ENCODE assay signal across 19 cellular contexts in the genomic region with DNA sequence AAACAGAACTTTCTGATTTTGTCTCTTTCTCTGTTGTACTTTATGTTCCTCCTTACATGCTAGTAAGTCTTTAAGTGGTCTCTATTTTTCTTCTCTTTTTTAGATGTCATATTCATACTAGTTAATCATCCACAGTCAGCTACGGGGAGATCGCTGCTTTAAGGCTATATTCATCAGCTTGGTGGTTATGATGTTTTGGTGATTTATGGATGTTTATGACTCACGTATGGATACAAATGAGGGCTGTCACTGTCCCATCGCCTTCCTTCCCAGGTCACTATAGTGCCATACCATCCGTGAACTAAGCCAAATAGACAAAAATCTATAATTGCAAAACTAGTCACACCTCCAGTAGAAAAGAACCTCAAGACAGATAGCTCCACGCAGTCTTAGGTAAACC.
"Had no signal": no experiment of that assay in that cellular context is flagged by ENCODE, and none has a peak within 500 bp of the region (broad histone marks: within the 10 kb centered on the region; RNA-seq: fewer than 3 reads in every experiment).

No MANE protein-coding gene starts in this region.

- DNase-seq: effector memory CD8-positive, alpha-beta T cell; head of caudate nucleus; hippocampal formation; mucosa of descending colon; naive thymus-derived CD8-positive, alpha-beta T cell; psoas muscle; retina; right lobe of liver; spleen; stimulated activated CD4-positive, alpha-beta T cell treated with anti-CD3 and anti-CD28 coated beads, Interleukin-15, amount 100 ng/mL, for 24 hours; stimulated activated CD4-positive, alpha-beta T cell treated with anti-CD3 and anti-CD28 coated beads, Interleukin-1b, Interleukin-23, amount 100 ng/mL, for 48 hours; stimulated activated CD4-positive, alpha-beta T cell treated with anti-CD3 and anti-CD28 coated beads, Interleukin-4, amount 100 ng/mL, for 24 hours; tibial artery; upper lobe of right lung had no signal

- ATAC-seq: effector memory CD8-positive, alpha-beta T cell; mucosa of descending colon; naive thymus-derived CD8-positive, alpha-beta T cell; psoas muscle; right lobe of liver; stimulated activated memory B cell treated with anti-CD40 and anti-IgM and Interleukin-4, amounts not matched to agents 10 μg/mL and 1 μg/mL and 100 μg/mL, for 72 hours; upper lobe of right lung had no signal

- H3K4me1 ChIP-seq: esophagus muscularis mucosa, psoas muscle, right lobe of liver, spleen, tibial artery, upper lobe of right lung, vagina had no signal

- H3K27me3 ChIP-seq: esophagus muscularis mucosa, neutrophil, right lobe of liver, spleen, tibial artery, upper lobe of right lung, vagina had no signal

- H3K36me3 ChIP-seq: esophagus muscularis mucosa, neutrophil, right lobe of liver, spleen, tibial artery, upper lobe of right lung, vagina had no signal

- H3K27ac ChIP-seq: epithelial cell of prostate, esophagus muscularis mucosa, neutrophil, psoas muscle, right lobe of liver, spleen, tibial artery, upper lobe of right lung, vagina had no signal

- H3K9me3 ChIP-seq: mucosa of descending colon, neutrophil, psoas muscle, right lobe of liver, tibial artery, upper lobe of right lung, vagina had no signal

- H3K4me3 ChIP-seq: esophagus muscularis mucosa, mucosa of descending colon, psoas muscle, right lobe of liver, spleen, tibial artery, upper lobe of right lung, vagina had no signal
